Comparison of ENCODE assay signal across 1 cellular context in genomic region chr7:36279926-36280315, GRCh38.
TF ChIP-seq lines count a peak whose summit lies in the region.

No MANE protein-coding gene starts in this region.

TF ChIP-seq in GM23338, 12 proteins besides CTCF, POLR2A, EP300 and RAD21 (continued from another document):
- TF ChIP-seq ZNF462 (CRISPR knock-in tag; IDR thresholded peaks at IDR 0.05) = no peak
